In the genomic region with DNA sequence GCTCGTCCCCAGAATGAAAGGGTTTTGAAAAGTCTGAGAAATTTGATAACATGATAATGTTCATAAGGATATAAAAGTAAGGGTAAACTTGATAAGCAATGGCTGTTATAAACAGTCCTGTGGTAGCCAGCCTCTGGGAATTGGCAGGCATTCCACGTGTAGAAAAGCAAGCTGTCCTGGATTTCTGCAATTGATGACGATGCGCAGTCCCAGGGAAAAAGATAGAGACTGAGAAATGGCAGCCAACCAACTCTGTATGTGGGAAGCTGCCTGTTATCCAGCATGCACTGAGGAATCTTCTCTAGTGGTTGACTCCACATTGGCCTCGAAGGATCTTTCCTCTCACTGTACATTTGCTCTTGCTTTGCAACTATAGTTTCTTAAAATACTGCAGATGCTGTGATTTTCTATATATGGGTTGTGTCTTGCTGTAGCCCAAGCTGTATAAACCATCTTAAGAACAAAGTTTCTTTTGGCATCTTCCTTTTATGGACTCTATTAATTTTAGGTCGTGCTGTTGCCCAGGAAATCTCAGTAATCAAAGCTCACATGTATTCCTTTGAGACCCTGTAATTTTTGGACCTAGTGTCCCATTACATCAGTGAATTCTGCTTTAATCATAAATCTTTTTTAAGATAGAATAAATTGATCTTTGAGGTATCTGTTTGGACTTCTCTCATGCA, we compare ENCODE assay signal across 8 cellular contexts.
DNase-seq lines count a peak whose midpoint lies in the region; ATAC-seq and TF ChIP-seq lines count a peak whose summit lies in the region.
"Not testable (repeated sequence)": the region's sequence is repeated elsewhere in the genome, so short reads cannot be mapped to it uniquely, and the experiment has no call there.

No MANE protein-coding gene starts in this region.

- peaks cover 21% of the 10 kb centered on the region for H3K36me3 Mint-ChIP-seq in MCF 10A (ENCODE audit: insufficient read depth, unreplicated experiment)

- H3K4me1 ChIP-seq in muscle layer of colon (ENCODE audit: insufficient read depth, low read length), result peaks cover 24% of the 10 kb centered on the region
- peaks cover 13% of the 10 kb centered on the region for H3K4me1 ChIP-seq in psoas muscle
- peaks cover 0 to 62% (median 15%) of the 10 kb centered on the region in 4 donors for H3K4me1 ChIP-seq in tibial artery

- H3K4me1 Mint-ChIP-seq in MCF 10A (ENCODE audit: insufficient read depth, unreplicated experiment), result peaks cover 10% of the 10 kb centered on the region

- BruUV-seq in MCF 10A (replicated peaks; lab: Mats Ljungman, UMichigan), result not testable (repeated sequence)

- H3K9me3 ChIP-seq in muscle layer of colon (ENCODE audit: low read length); psoas muscle; tibial artery: not testable (repeated sequence)

- peak; percentile 65 for DNase-seq in AG10803 (ENCODE audit: low read depth)
- DNase-seq in NCI-H226, result peak; percentile 56
- not testable (repeated sequence) for DNase-seq in MCF 10A (ENCODE audit: unreplicated experiment)
- peak; percentile 93 for DNase-seq in fibroblast of the aortic adventitia (ENCODE audit: low read depth)
- DNase-seq in iris pigment epithelial cell (ENCODE audit: low read depth), result peak; percentile 62
- peak; percentile 29 to 50 for DNase-seq in psoas muscle
- peak; percentile 58 to 78 for DNase-seq in tibial artery

- intact Hi-C loops in MCF 10A (cut with micrococcal nuclease); psoas muscle (cut with DNase I): not testable (repeated sequence)
- intact Hi-C loops in tibial artery (cut with DNase I; ENCODE audit: low total_unique reads), result loop anchor here (5.0 kb wide), 1 partner anchor 36 kb away; no protein-coding TSS in a partner anchor

- not testable (repeated sequence) for H3K36me3 ChIP-seq in muscle layer of colon (ENCODE audit: insufficient read depth, low read length); tibial artery
- H3K36me3 ChIP-seq in psoas muscle (ENCODE audit: insufficient read depth in 1 of 2, low read depth in 1 of 2), result peaks cover 0 to 31% of the 10 kb centered on the region in 2 donors

- not testable (repeated sequence) for H3K4me3 ChIP-seq in AG10803 (ENCODE audit: low read length); fibroblast of the aortic adventitia (ENCODE audit: low read depth, low read length); muscle layer of colon (ENCODE audit: low read depth in 1 of 2, low read length in 2 of 2); psoas muscle
- peak overlapping the region; percentile 26 to 31 for H3K4me3 ChIP-seq in tibial artery

- not testable (repeated sequence) for H3K4me3 Mint-ChIP-seq in MCF 10A (ENCODE audit: unreplicated experiment)

- CTCF ChIA-PET in MCF 10A (lab: Yijun Ruan, JAX), result interaction anchor here (0.7 to 9.3 kb wide), 7 partner anchors 30 to 239 kb away, joined by 3 to 116 read pairs (median 4); no protein-coding TSS in a partner anchor

- TF ChIP-seq CTCF in AG10803 (conservative IDR thresholded peaks at IDR 0.05; ENCODE audit: low read length); MCF 10A (IDR thresholded peaks at IDR 0.05; ENCODE audit: unreplicated experiment); fibroblast of the aortic adventitia (IDR thresholded peaks at IDR 0.05; ENCODE audit: insufficient read depth, low read length); psoas muscle (IDR thresholded peaks at IDR 0.05); tibial artery (IDR thresholded peaks at IDR 0.05): not testable (repeated sequence)

- peak overlapping the region; percentile 32 for H3K27ac Mint-ChIP-seq in MCF 10A (ENCODE audit: low read depth, unreplicated experiment)

- WGBS in psoas muscle, 3 donors, result 37 to 63% (median 40%) methylated on average over 6 of the region's 6 CpGs

- POLR2A ChIA-PET in MCF 10A (lab: Yijun Ruan, JAX), result interaction anchor here (0.6 to 1.1 kb wide), 4 partner anchors 14 to 118 kb away, joined by 3 to 5 read pairs (median 4); no protein-coding TSS in a partner anchor

- H3K27me3 Mint-ChIP-seq in MCF 10A (ENCODE audit: insufficient read depth, unreplicated experiment), result not testable (repeated sequence)

- H3K9me3 Mint-ChIP-seq in MCF 10A (ENCODE audit: unreplicated experiment), result not testable (repeated sequence)

- H3K27ac ChIP-seq in muscle layer of colon (ENCODE audit: low read depth, low read length) (peak overlapping the region; percentile 76), psoas muscle (peak overlapping the region; percentile 39), tibial artery (peak overlapping the region; percentile 67 to 87)

- peak in 3 of 4 donors; percentile 22 to 50 (median 34) for ATAC-seq in psoas muscle

- H3K9ac ChIP-seq in muscle layer of colon (ENCODE audit: low read length), result peak overlapping the region; percentile 57

- not testable (repeated sequence) for H3K27me3 ChIP-seq in muscle layer of colon (ENCODE audit: control insufficient read depth in 1 of 2, insufficient read depth in 2 of 2, low read length in 2 of 2); psoas muscle (ENCODE audit: insufficient read depth in 3 of 3, low read length in 2 of 3); tibial artery
